In genomic region chr12:120514002-120514401, GRCh38 we compare ENCODE assay signal across 19 cellular contexts. TPM values are rescaled to one million over a fixed set of nuclear protein-coding genes. Genes with fewer than 3 reads are reported as not detected.
A peak's percentile ranks its signal among the peaks of the same experiment; 100 is the strongest.
DNase-seq lines count a peak whose midpoint lies in the region; FAIRE-seq and TF ChIP-seq lines count a peak whose summit lies in the region.
"Had no signal": no experiment of that assay in that cellular context is flagged by ENCODE, and none has a peak within 500 bp of the region (broad histone marks: within the 10 kb centered on the region; RNA-seq: fewer than 3 reads in every experiment).

No MANE protein-coding gene starts in this region.

- H3K4me1 Mint-ChIP-seq in glutamatergic neuron (ENCODE audit: low read depth, unreplicated experiment), result no peaks in the 10 kb centered on the region
- H3K4me1 Mint-ChIP-seq: B cell, GM23338 had no signal

- TF ChIP-seq CTCF in glutamatergic neuron (IDR thresholded peaks at IDR 0.05; ENCODE audit: partially characterized antibody, unreplicated experiment), result no peak
- no peak for TF ChIP-seq CTCF in GM10248 (IDR thresholded peaks at IDR 0.05; ENCODE audit: control extremely low read depth, extremely low read depth, low read depth, missing control alignments)

- no peaks in the 10 kb centered on the region for H3K36me3 Mint-ChIP-seq in glutamatergic neuron (ENCODE audit: unreplicated experiment)

- H3K9me3 Mint-ChIP-seq in glutamatergic neuron (ENCODE audit: unreplicated experiment), result no peaks in the 10 kb centered on the region
- H3K9me3 Mint-ChIP-seq: CD4-positive, alpha-beta memory T cell; GM23338 had no signal

- CTCF ChIA-PET in GM10248 (lab: Yijun Ruan, JAX), result no interaction called here

- H3K27ac ChIP-seq in angular gyrus (ENCODE audit: low read depth, low read length), result peak overlapping the region; percentile 83
- H3K27ac ChIP-seq: Peyer's patch had no signal

- H3K4me3 Mint-ChIP-seq in glutamatergic neuron (ENCODE audit: unreplicated experiment), result no peak overlapping the region
- H3K4me3 Mint-ChIP-seq: B cell; CD4-positive, alpha-beta memory T cell; GM23338 had no signal

- H3K27ac Mint-ChIP-seq in glutamatergic neuron (ENCODE audit: unreplicated experiment), result peak overlapping the region; percentile 43
- H3K27ac Mint-ChIP-seq: B cell; CD4-positive, alpha-beta memory T cell; GM23338 had no signal

- H3K27me3 Mint-ChIP-seq in glutamatergic neuron (ENCODE audit: unreplicated experiment), result no peaks in the 10 kb centered on the region
- H3K27me3 Mint-ChIP-seq: B cell; CD4-positive, alpha-beta memory T cell had no signal

- no peak for FAIRE-seq in GM12892 (lab: Jason Lieb, UNC)
- FAIRE-seq: D721Med had no signal

- POLR2A ChIA-PET in GM10248 (lab: Yijun Ruan, JAX), result no interaction called here

- DNase-seq in glutamatergic neuron (no peak), occipital lobe (lab: John Stamatoyannopoulos, UW) (peak; percentile 6), GM10248 (ENCODE audit: extremely low spot score) (no peak), GM12892 (ENCODE audit: insufficient read length) (no peak), iPS-NIHi11 (ENCODE audit: low spot score) (no peak)
- no peak for DNase-seq in activated CD4-positive, alpha-beta T cell treated with anti-CD3 and anti-CD28 coated beads for 4 hours
- DNase-seq: CD4-positive, alpha-beta memory T cell; DND-41; GDM1; KG1; NCI-H1092 treated with DMSO at 0.1 percent for 48 hours; NCI-H187 treated with DMSO at 0.1 percent for 48 hours; NCI-H82; Peyer's patch; Right ventricle myocardium superior had no signal

- TF ChIP-seq POLR2A in GM12892 (IDR thresholded peaks at IDR 0.05; ENCODE audit: low read depth, low read length), result no peak

RNA-seq across cellular contexts. Expression of gene COQ5, which starts 15.0 kb away (rescaled TPM):
- total RNA-seq in glutamatergic neuron (ENCODE audit: unreplicated experiment) (32.0 TPM), occipital lobe (20.6 TPM)
- 44.8 TPM for polyA plus RNA-seq in GM12892 (2012; ENCODE audit: missing spikeins)

RNA-seq across cellular contexts. Expression of gene DYNLL1, which starts 18.1 kb away (rescaled TPM):
- total RNA-seq in glutamatergic neuron (ENCODE audit: unreplicated experiment), result 403 TPM
- total RNA-seq in occipital lobe, result 252 TPM
- 272 TPM for polyA plus RNA-seq in GM12892 (2012; ENCODE audit: missing spikeins)

RNA-seq across cellular contexts. Expression of gene RNF10, which starts 20.2 kb away (rescaled TPM):
- total RNA-seq in glutamatergic neuron (ENCODE audit: unreplicated experiment), result 188 TPM
- total RNA-seq in occipital lobe, result 77.7 TPM
- polyA plus RNA-seq in GM12892 (2012; ENCODE audit: missing spikeins), result 83.8 TPM

RNA-seq across cellular contexts. Expression of gene SRSF9, which starts 44.5 kb away (rescaled TPM):
- 210 TPM for total RNA-seq in glutamatergic neuron (ENCODE audit: unreplicated experiment)
- 87.8 TPM for total RNA-seq in occipital lobe
- polyA plus RNA-seq in GM12892 (2012; ENCODE audit: missing spikeins), result 167 TPM
